ENCODE assay signal across 17 cellular contexts in the genomic region with DNA sequence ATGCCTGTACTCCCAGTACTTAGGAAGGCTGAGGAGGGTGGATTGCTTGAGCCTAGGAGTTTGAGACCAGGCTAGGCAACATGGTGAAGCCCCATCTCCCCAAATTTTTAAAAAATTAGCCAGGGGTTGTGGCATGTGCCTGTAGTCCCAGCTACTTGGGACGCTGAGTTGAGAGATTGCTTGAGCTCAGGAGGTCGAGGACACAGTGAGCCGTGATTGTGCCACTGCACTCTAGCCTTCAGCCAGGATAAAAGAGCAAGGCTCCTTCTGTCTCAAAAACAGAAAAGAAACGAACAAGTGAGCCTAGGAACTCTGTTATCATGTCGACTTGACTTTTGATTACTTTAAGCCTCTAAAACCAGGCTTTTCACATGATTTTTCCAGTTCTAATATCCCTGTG.
"Had no signal": no experiment of that assay in that cellular context is flagged by ENCODE, and none has a peak within 500 bp of the region (broad histone marks: within the 10 kb centered on the region; RNA-seq: fewer than 3 reads in every experiment).

No MANE protein-coding gene starts in this region.

- H3K4me1 ChIP-seq: body of pancreas had no signal

- H3K27me3 ChIP-seq: body of pancreas, gastroesophageal sphincter, testis had no signal

- H3K4me3 ChIP-seq: body of pancreas, gastroesophageal sphincter, psoas muscle, testis had no signal

- H3K9me3 ChIP-seq: body of pancreas, gastroesophageal sphincter, psoas muscle, testis had no signal

- DNase-seq: activated CD4-positive, alpha-beta T cell treated with anti-CD3 and anti-CD28 coated beads for 1 hour; amniotic stem cell; body of pancreas; central memory CD4-positive, alpha-beta T cell; cortex of kidney; effector CD8-positive, alpha-beta T cell; kidney; naive thymus-derived CD4-positive, alpha-beta T cell; nucleus accumbens; psoas muscle; stimulated activated CD4-positive, alpha-beta T cell treated with anti-CD3 and anti-CD28 coated beads, Interleukin-12 subunit alpha, Interleukin-12 subunit beta, amount 100 ng/mL, for 4 hours; stimulated activated naive CD8-positive, alpha-beta T cell treated with anti-CD3 and anti-CD28 coated beads, Interleukin-15, Interleukin-2, amounts not matched to agents 100 U/mL and 50 U/mL, for 24 hours; T-helper 9 cell; testis had no signal

- ATAC-seq: body of pancreas; gastroesophageal sphincter; naive thymus-derived CD4-positive, alpha-beta T cell; stimulated activated naive CD8-positive, alpha-beta T cell treated with anti-CD3 and anti-CD28 coated beads, Interleukin-15, Interleukin-2, amounts not matched to agents 100 U/mL and 50 U/mL, for 24 hours had no signal

- H3K27ac ChIP-seq: body of pancreas, gastroesophageal sphincter had no signal

- H3K9me3 Mint-ChIP-seq: activated naive CD4-positive, alpha-beta T cell treated with anti-CD3 and anti-CD28 coated beads, Interleukin-2, amount 50 U/mL, for 24 hours; naive thymus-derived CD4-positive, alpha-beta T cell had no signal

- H3K4me3 Mint-ChIP-seq: activated naive CD4-positive, alpha-beta T cell treated with anti-CD3 and anti-CD28 coated beads, Interleukin-2, amount 50 U/mL, for 24 hours had no signal

- H3K27ac Mint-ChIP-seq: activated naive CD4-positive, alpha-beta T cell treated with anti-CD3 and anti-CD28 coated beads, Interleukin-2, amount 50 U/mL, for 24 hours had no signal

- H3K27me3 Mint-ChIP-seq: activated naive CD4-positive, alpha-beta T cell treated with anti-CD3 and anti-CD28 coated beads, Interleukin-2, amount 50 U/mL, for 24 hours; naive thymus-derived CD4-positive, alpha-beta T cell had no signal

- FAIRE-seq: kidney, urothelium cell line had no signal
